16 cellular contexts compared by ENCODE assay signal in the genomic region with DNA sequence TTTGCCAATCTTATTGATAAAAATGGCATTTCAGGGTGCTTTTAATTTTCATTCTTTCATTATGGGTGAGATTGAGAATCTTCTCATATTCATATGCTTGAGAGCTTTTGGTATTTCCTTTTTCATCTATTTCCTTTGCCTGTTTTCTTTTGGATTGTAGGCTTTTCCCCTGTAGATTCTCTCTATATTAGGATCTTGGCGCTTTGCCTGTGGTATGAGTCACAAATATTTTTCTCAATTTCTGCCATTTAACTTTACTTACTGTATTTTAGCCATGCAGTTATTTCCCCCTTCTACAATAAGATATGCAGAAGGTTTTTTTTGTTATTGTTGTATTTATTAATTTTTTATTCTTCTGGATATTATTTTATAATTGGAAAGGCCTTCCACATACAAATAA. TPM values are rescaled to one million over a fixed set of nuclear protein-coding genes. Genes with fewer than 3 reads are reported as not detected.
DNase-seq lines count a peak whose midpoint lies in the region; ATAC-seq, FAIRE-seq and TF ChIP-seq lines count a peak whose summit lies in the region.
"Had no signal": no experiment of that assay in that cellular context is flagged by ENCODE, and none has a peak within 500 bp of the region (broad histone marks: within the 10 kb centered on the region; RNA-seq: fewer than 3 reads in every experiment).

No MANE protein-coding gene starts in this region.

- H3K4me2 ChIP-seq in HepG2 (ENCODE audit: low read depth, low read length) = no peak overlapping the region

- H3K4me1 ChIP-seq in liver (ENCODE audit: control insufficient read depth in 4 of 4, insufficient read depth in 4 of 4, low read length in 3 of 4) (no peaks in the 10 kb centered on the region), HepG2 (ENCODE audit: insufficient read depth, low read length) (peaks cover 30% of the 10 kb centered on the region)
- H3K4me1 ChIP-seq: BE2C had no signal

- TF ChIP-seq RAD21 in liver (IDR thresholded peaks at IDR 0.05) = no peak
- TF ChIP-seq RAD21 in HepG2 (CRISPR knock-in tag; IDR thresholded peaks at IDR 0.05) = no peak

- no peak overlapping the region for H3K27ac Mint-ChIP-seq in activated T-cell treated with anti-CD3 and anti-CD28 coated beads, Interleukin-2, amount 50 U/mL, for 72 hours
- H3K27ac Mint-ChIP-seq: activated CD4-positive, alpha-beta T cell treated with anti-CD3 and anti-CD28 coated beads, Interleukin-2, amount 10 ng/mL, durations not matched to agents 7 days and 5 days had no signal

- no peak for DNase-seq in HepG2 (ENCODE audit: low spot score)
- DNase-seq in astrocyte of the cerebellum (ENCODE audit: low read depth) = peak; percentile 69
- DNase-seq in foreskin melanocyte = peak; percentile 68
- DNase-seq in activated T-cell treated with anti-CD3 and anti-CD28 coated beads, Interleukin-2, amount 50 U/mL, for 72 hours = no peak
- no peak for DNase-seq in cortex of kidney (lab: John Stamatoyannopoulos, UW)
- no peak for DNase-seq in DMS153 treated with DMSO at 0.1 percent for 48 hours (lab: John Stamatoyannopoulos, UW; ENCODE audit: unreplicated experiment)
- DNase-seq: activated CD4-positive, alpha-beta T cell treated with anti-CD3 and anti-CD28 coated beads, Interleukin-2, amount 10 ng/mL, durations not matched to agents 7 days and 5 days; activated gamma-delta T cell; BE2C; dorsolateral prefrontal cortex; NCI-H1436 treated with DMSO at 0.1 percent for 48 hours; NCI-H748 treated with DMSO at 0.1 percent for 48 hours; transverse colon had no signal

- H3K36me3 ChIP-seq in liver (ENCODE audit: control insufficient read depth in 4 of 4, insufficient read depth in 3 of 4, low read depth in 1 of 4, low read length in 3 of 4) (no peaks in the 10 kb centered on the region), HepG2 (replicated peaks in 1 of 2; ENCODE audit: control insufficient read depth in 1 of 2, insufficient read depth in 2 of 2, low read length in 2 of 2) (no peaks in the 10 kb centered on the region)
- H3K36me3 ChIP-seq: BE2C, transverse colon had no signal

- no peak overlapping the region for H3K4me3 Mint-ChIP-seq in activated T-cell treated with anti-CD3 and anti-CD28 coated beads, Interleukin-2, amount 50 U/mL, for 72 hours
- H3K4me3 Mint-ChIP-seq: activated CD4-positive, alpha-beta T cell treated with anti-CD3 and anti-CD28 coated beads, Interleukin-2, amount 10 ng/mL, durations not matched to agents 7 days and 5 days had no signal

- no peaks in the 10 kb centered on the region for H3K27me3 Mint-ChIP-seq in activated T-cell treated with anti-CD3 and anti-CD28 coated beads, Interleukin-2, amount 50 U/mL, for 72 hours (ENCODE audit: low read depth)
- H3K27me3 Mint-ChIP-seq: activated CD4-positive, alpha-beta T cell treated with anti-CD3 and anti-CD28 coated beads, Interleukin-2, amount 10 ng/mL, durations not matched to agents 7 days and 5 days had no signal

- TF ChIP-seq POLR2A in HepG2 (IDR thresholded peaks at IDR 0.05; ENCODE audit: insufficient read depth in 1 of 2, low read depth in 2 of 2, low read length in 2 of 2) = no peak

- H3K27ac ChIP-seq in liver (ENCODE audit: low read depth in 1 of 2, low read length in 2 of 2) (no peak overlapping the region), HepG2 (ENCODE audit: extremely low read length, insufficient read depth, low read length) (no peak overlapping the region)
- H3K27ac ChIP-seq: dorsolateral prefrontal cortex had no signal

- in situ Hi-C loops in HepG2 (cut with HindIII; ENCODE audit: extremely low pct_ligation_motif_present, low pct_unique_long_range_greater_than_20kb) (no loop called here), astrocyte of the cerebellum (cut with HindIII; ENCODE audit: low sequenced_read_pairs) (no loop called here)

- CTCF ChIA-PET in HepG2 (lab: Yijun Ruan, JAX; ENCODE audit: low intra/inter-chr PET ratio, low total read pairs) = no interaction called here

- no peaks in the 10 kb centered on the region for H3K79me2 ChIP-seq in HepG2 (ENCODE audit: insufficient read depth, low read length)

- H3K9me3 ChIP-seq in liver (ENCODE audit: control insufficient read depth in 4 of 4, low read length in 3 of 4) (no peaks in the 10 kb centered on the region), HepG2 (ENCODE audit: low read length) (no peaks in the 10 kb centered on the region)
- H3K9me3 ChIP-seq: BE2C, transverse colon had no signal

- H3K9me3 Mint-ChIP-seq in activated T-cell treated with anti-CD3 and anti-CD28 coated beads, Interleukin-2, amount 50 U/mL, for 72 hours = peaks cover 0 to 5% of the 10 kb centered on the region in 2 donors

- POLR2A ChIA-PET in HepG2 (lab: Yijun Ruan, JAX) = interaction anchor here (1.8 kb wide), 1 partner anchor 14 kb away, joined by 7 read pairs; no protein-coding TSS in a partner anchor

- FAIRE-seq in HepG2 (lab: Jason Lieb, UNC) = no peak

- ATAC-seq in HepG2 (no peak), HG03565 (IDR thresholded peaks at IDR 0.05; ENCODE audit: unreplicated experiment) (no peak)
- ATAC-seq in activated T-cell treated with anti-CD3 and anti-CD28 coated beads, Interleukin-2, amount 50 U/mL, for 72 hours (replicated peaks in 1 of 2) = no peak
- ATAC-seq: sciatic nerve had no signal

- H3K27me3 ChIP-seq in liver (ENCODE audit: control insufficient read depth in 4 of 4, insufficient read depth in 4 of 4, low read length in 3 of 4) (no peaks in the 10 kb centered on the region), HepG2 (ENCODE audit: control insufficient read depth in 1 of 2, insufficient read depth in 2 of 2, low read length in 2 of 2) (no peaks in the 10 kb centered on the region; a peak in 1 of 5 replicates)
- H3K27me3 ChIP-seq: BE2C, dorsolateral prefrontal cortex, transverse colon had no signal

- intact Hi-C loops in HepG2 (cut with micrococcal nuclease; ENCODE audit: unreplicated experiment) = no loop called here

- BruUV-seq in HepG2 (replicated peaks; lab: Mats Ljungman, UMichigan) = no TSS peak

- H3K9ac ChIP-seq in liver (ENCODE audit: low read depth in 1 of 2, low read length in 2 of 2) (no peak overlapping the region), HepG2 (ENCODE audit: insufficient read depth, low read depth, low read length) (no peak overlapping the region)

- TF ChIP-seq EP300 in HepG2 (IDR thresholded peaks at IDR 0.05; ENCODE audit: low read depth in 2 of 2, low read length in 2 of 2) (no peak), HepG2 (CRISPR knock-in tag; IDR thresholded peaks at IDR 0.05; ENCODE audit: borderline replicate concordance) (no peak)

- no peak overlapping the region for H2AFZ ChIP-seq in HepG2 (ENCODE audit: low read length)

- peaks cover 20% of the 10 kb centered on the region for H3K4me1 Mint-ChIP-seq in activated T-cell treated with anti-CD3 and anti-CD28 coated beads, Interleukin-2, amount 50 U/mL, for 72 hours (ENCODE audit: low read depth)

- 80% methylated on average over 1 of the region's 1 CpG for WGBS in liver
- 53% methylated on average over 1 of the region's 1 CpG for WGBS in HepG2 (ENCODE audit: low lambda C conversion rate)

- TF ChIP-seq CTCF in liver (IDR thresholded peaks at IDR 0.05; ENCODE audit: low read depth, low read length, missing input control) (no peak), HepG2 (CRISPR knock-in tag; IDR thresholded peaks at IDR 0.05) (no peak), astrocyte of the cerebellum (IDR thresholded peaks at IDR 0.05; ENCODE audit: low read depth, low read length, missing control alignments) (no peak)

- no peak overlapping the region for H3K4me3 ChIP-seq in liver (ENCODE audit: low read depth in 1 of 3, low read length in 3 of 3)
- no peak overlapping the region for H3K4me3 ChIP-seq in HepG2 (replicated peaks in 1 of 3; ENCODE audit: insufficient read depth in 1 of 3, low read depth in 2 of 3, low read length in 3 of 3)
- no peak overlapping the region for H3K4me3 ChIP-seq in astrocyte of the cerebellum (ENCODE audit: low read depth, low read length)
- H3K4me3 ChIP-seq: dorsolateral prefrontal cortex, transverse colon had no signal

- H3K36me3 Mint-ChIP-seq in activated T-cell treated with anti-CD3 and anti-CD28 coated beads, Interleukin-2, amount 50 U/mL, for 72 hours (ENCODE audit: insufficient read depth in 2 of 2) = no peaks in the 10 kb centered on the region

- H4K20me1 ChIP-seq in HepG2 (ENCODE audit: insufficient read depth, low read length) = no peaks in the 10 kb centered on the region

TF ChIP-seq in liver, 16 proteins besides CTCF, POLR2A, EP300 and RAD21 (continues in another document):
- TF ChIP-seq JUND (IDR thresholded peaks at IDR 0.05) = peak; percentile 68 to 69

TF ChIP-seq in HepG2, 621 proteins besides CTCF, POLR2A, EP300 and RAD21 (continues in another document):
- TF ChIP-seq ZSCAN21 (CRISPR knock-in tag; IDR thresholded peaks at IDR 0.05; ENCODE audit: borderline replicate concordance) (no peak), ZNF350 (CRISPR knock-in tag; IDR thresholded peaks at IDR 0.05; ENCODE audit: borderline replicate concordance, low read depth) (no peak), HOXA9 (CRISPR knock-in tag; IDR thresholded peaks at IDR 0.05; ENCODE audit: borderline replicate concordance) (no peak), ZNF263 (CRISPR knock-in tag; IDR thresholded peaks at IDR 0.05) (no peak)

RNA-seq across cellular contexts. Expression of a gene that starts 21.5 kb away (rescaled TPM):
- total RNA-seq in liver (10 to 100 TPM in 1 of 2 donors, 1 to 10 TPM in 1; 2.2 to 77.0 TPM), HepG2 (2016; rRNA removed; fragmentation: Illumina TruSeq; extraction: Trizol) (5.7 and 7.2 TPM in 2 replicates)
- polyA plus RNA-seq in liver (10 to 100 TPM; 15.0 to 18.4 TPM), HepG2 (2011; rRNA removed) (7.1 and 7.2 TPM in 2 replicates)
- total RNA-seq in HepG2 (2016; cell fraction: cytosol; rRNA removed; fragmentation: Illumina TruSeq; extraction: Trizol; ENCODE audit: low read depth) = 0.79 and 0.81 TPM in 2 replicates
- 5.6 and 6.3 TPM in 2 replicates for total RNA-seq in HepG2 (2016; cell fraction: insoluble cytoplasmic fraction; rRNA removed; fragmentation: Illumina TruSeq; extraction: Trizol)
- total RNA-seq in HepG2 (2016; cell fraction: membrane; rRNA removed; fragmentation: Illumina TruSeq; extraction: Trizol) = 3.6 and 4.2 TPM in 2 replicates
- total RNA-seq in HepG2 (2016; cell fraction: nucleus; rRNA removed; fragmentation: Illumina TruSeq; extraction: Trizol) = 6.0 and 6.2 TPM in 2 replicates
- polyA plus RNA-seq in HepG2 (2011; cell fraction: cytosol; rRNA removed) = 5.3 and 5.8 TPM in 2 replicates
- polyA plus RNA-seq in HepG2 (2011; cell fraction: nucleus; rRNA removed) = 3.3 and 4.2 TPM in 2 replicates
- polyA plus RNA-seq in HepG2 (2012) = 8.3 and 8.5 TPM in 2 replicates
- 0.36 and 0.37 TPM in 2 replicates for polyA plus RNA-seq in HepG2 (2016; cell fraction: cytosol; fragmentation: Illumina TruSeq; extraction: Trizol; ENCODE audit: low read depth)
- polyA plus RNA-seq in HepG2 (2016; cell fraction: insoluble cytoplasmic fraction; fragmentation: Illumina TruSeq; extraction: Trizol; ENCODE audit: low read depth) = 7.0 TPM in 2 replicates
- 1.6 and 2.0 TPM in 2 replicates for polyA plus RNA-seq in HepG2 (2016; cell fraction: membrane; fragmentation: Illumina TruSeq; extraction: Trizol; ENCODE audit: low read depth)
- polyA plus RNA-seq in HepG2 (2016; cell fraction: nucleus; fragmentation: Illumina TruSeq; extraction: Trizol; ENCODE audit: insufficient read depth, low read depth) = 6.3 and 7.1 TPM in 2 replicates
- polyA minus RNA-seq in HepG2 (2011; rRNA and poly(A)+ RNA removed; ENCODE audit: low replicate concordance) = 2.5 and 9.7 TPM in 2 replicates
- polyA minus RNA-seq in HepG2 (2011; cell fraction: cytosol; rRNA and poly(A)+ RNA removed) = 7.8 and 8.0 TPM in 2 replicates
- 6.2 and 7.5 TPM in 2 replicates for polyA minus RNA-seq in HepG2 (2011; cell fraction: nucleus; rRNA and poly(A)+ RNA removed)
- 10 to 100 TPM; 27.5 to 35.4 TPM for total RNA-seq in activated T-cell treated with anti-CD3 and anti-CD28 coated beads, Interleukin-2, amount 50 U/mL, for 72 hours

Comparison
In these comparisons a context has a peak if more than half of its experiments do, and no peak if none do; other contexts are left out.
1. DNase-seq: peak in astrocyte of the cerebellum (single experiment) and foreskin melanocyte (single experiment); none in HepG2 (single experiment), activated T-cell treated with anti-CD3 and anti-CD28 coated beads, Interleukin-2, amount 50 U/mL, for 72 hours (0 of 2), cortex of kidney (single experiment) and DMS153 treated with DMSO at 0.1 percent for 48 hours (single experiment).